Comparison of ENCODE assay signal across 10 cellular contexts in genomic region chr20:62360854-62361798, GRCh38. TPM values are rescaled to one million over a fixed set of nuclear protein-coding genes. Genes with fewer than 3 reads are reported as not detected.
DNase-seq lines count a peak whose midpoint lies in the region; ATAC-seq and TF ChIP-seq lines count a peak whose summit lies in the region.
"Had no signal": no experiment of that assay in that cellular context is flagged by ENCODE, and none has a peak within 500 bp of the region (broad histone marks: within the 10 kb centered on the region; RNA-seq: fewer than 3 reads in every experiment).

No MANE protein-coding gene starts in this region.

- intact Hi-C loops in uterus (cut with DNase I; ENCODE audit: low total_unique reads): no loop called here

- ATAC-seq in GM21423 (IDR thresholded peaks at IDR 0.05; ENCODE audit: unreplicated experiment): no peak
- ATAC-seq in effector memory CD8-positive, alpha-beta T cell (replicated peaks): no peak

- no peak overlapping the region for H3K27ac Mint-ChIP-seq in effector memory CD8-positive, alpha-beta T cell
- H3K27ac Mint-ChIP-seq: activated B cell treated with CpG ODN at 0.5 μM for 24 hours had no signal

- 31 to 53% methylated on average over 25 of the region's 25 CpGs for WGBS in esophagus, 2 donors

- H3K9me3 ChIP-seq in esophagus (ENCODE audit: control insufficient read depth in 2 of 2, insufficient read depth in 1 of 2, low read depth in 1 of 2, low read length in 1 of 2): no peaks in the 10 kb centered on the region
- no peaks in the 10 kb centered on the region for H3K9me3 ChIP-seq in mucosa of stomach (ENCODE audit: control insufficient read depth, low read length)
- H3K9me3 ChIP-seq in uterus: no peaks in the 10 kb centered on the region

- no peaks in the 10 kb centered on the region for H3K36me3 Mint-ChIP-seq in effector memory CD8-positive, alpha-beta T cell (ENCODE audit: insufficient read depth)

- DNase-seq in NCI-H345 (lab: John Stamatoyannopoulos, UW) (peak; percentile 28), NCI-H345 treated with DMSO at 0.1 percent for 48 hours (lab: John Stamatoyannopoulos, UW; ENCODE audit: unreplicated experiment) (no peak), uterus (peak in 1 of 2 donors; percentile 34), RKO (ENCODE audit: low spot score) (no peak)
- no peak for DNase-seq in effector memory CD8-positive, alpha-beta T cell
- DNase-seq: activated B cell treated with CpG ODN at 0.5 μM for 24 hours; stimulated activated CD4-positive, alpha-beta T cell treated with anti-CD3 and anti-CD28 coated beads, Interleukin-15, amount 100 ng/mL, for 24 hours had no signal

- peak overlapping the region; percentile 62 to 88 for H3K27ac ChIP-seq in esophagus (ENCODE audit: low read depth in 2 of 2, low read length in 1 of 2)
- H3K27ac ChIP-seq in uterus: peak overlapping the region; percentile 61 to 74

- H3K4me3 Mint-ChIP-seq in effector memory CD8-positive, alpha-beta T cell: no peak overlapping the region
- H3K4me3 Mint-ChIP-seq: activated B cell treated with CpG ODN at 0.5 μM for 24 hours had no signal

- H3K9ac ChIP-seq in mucosa of stomach (ENCODE audit: low read length): peak overlapping the region; percentile 22

- peaks cover 0 to 4% of the 10 kb centered on the region in 2 donors for H3K4me1 Mint-ChIP-seq in effector memory CD8-positive, alpha-beta T cell (ENCODE audit: low read depth in 2 of 2)

- H3K36me3 ChIP-seq in esophagus (ENCODE audit: control insufficient read depth in 2 of 2, insufficient read depth in 2 of 2, low read length in 1 of 2): peaks cover 0 to 10% of the 10 kb centered on the region in 2 donors
- no peaks in the 10 kb centered on the region for H3K36me3 ChIP-seq in mucosa of stomach (ENCODE audit: control insufficient read depth, insufficient read depth, low read length)
- no peaks in the 10 kb centered on the region for H3K36me3 ChIP-seq in uterus

- TF ChIP-seq CTCF in uterus (IDR thresholded peaks at IDR 0.05): no peak

- H3K9me3 Mint-ChIP-seq in effector memory CD8-positive, alpha-beta T cell: no peaks in the 10 kb centered on the region
- H3K9me3 Mint-ChIP-seq: activated B cell treated with CpG ODN at 0.5 μM for 24 hours had no signal

- H3K4me1 ChIP-seq in esophagus (ENCODE audit: control insufficient read depth in 2 of 2, insufficient read depth in 2 of 2, low read length in 1 of 2) (peaks cover 35 to 81% of the 10 kb centered on the region in 2 donors), mucosa of stomach (ENCODE audit: control insufficient read depth, insufficient read depth, low read length) (peaks cover 71% of the 10 kb centered on the region), uterus (peaks cover 0 to 32% of the 10 kb centered on the region in 2 donors)

- H3K27me3 Mint-ChIP-seq in effector memory CD8-positive, alpha-beta T cell: peaks cover 28 to 29% of the 10 kb centered on the region in 2 donors
- H3K27me3 Mint-ChIP-seq: activated B cell treated with CpG ODN at 0.5 μM for 24 hours had no signal

- H3K27me3 ChIP-seq in esophagus (ENCODE audit: control insufficient read depth in 1 of 2, insufficient read depth in 2 of 2, low read length in 2 of 2) (no peaks in the 10 kb centered on the region), mucosa of stomach (ENCODE audit: control insufficient read depth, insufficient read depth, low read length) (peaks cover 10% of the 10 kb centered on the region), uterus (no peaks in the 10 kb centered on the region)

- no peak for TF ChIP-seq POLR2A in uterus (IDR thresholded peaks at IDR 0.05)

- H3K4me3 ChIP-seq in esophagus (ENCODE audit: low read depth in 1 of 2, low read length in 2 of 2): no peak overlapping the region
- H3K4me3 ChIP-seq in mucosa of stomach (ENCODE audit: low read length): no peak overlapping the region
- H3K4me3 ChIP-seq in uterus: no peak overlapping the region

RNA-seq across cellular contexts. Expression of gene LAMA5, which starts 6.0 kb away (rescaled TPM):
- 100 to 1,000 TPM in 1 of 2 donors, 10 to 100 TPM in 1; 79.9 to 329 TPM for polyA plus RNA-seq in esophagus
- total RNA-seq in uterus: 100 to 1,000 TPM in 2 of 4 donors, 10 to 100 TPM in 2; 50.6 to 375 (median 90.8) TPM

RNA-seq across cellular contexts. Expression of gene RPS21, which starts 25.8 kb away (rescaled TPM):
- polyA plus RNA-seq in esophagus: 1,000 to 10,000 TPM; 4,370 to 5,155 TPM
- over 10,000 TPM in 1 of 4 donors, 1,000 to 10,000 TPM in 3; 1,151 to 14,756 (median 1,928) TPM for total RNA-seq in uterus

RNA-seq across cellular contexts. Expression of gene CABLES2, which starts 46.0 kb away (rescaled TPM):
- polyA plus RNA-seq in esophagus: 1 to 10 TPM; 1.6 to 2.4 TPM
- total RNA-seq in uterus: 10 to 100 TPM in 1 of 4 donors, 1 to 10 TPM in 2, under 1 TPM in 1; 0.29 to 10.6 (median 2.6) TPM

RNA-seq across cellular contexts. Expression of gene ADRM1, which starts 58.3 kb away (rescaled TPM):
- polyA plus RNA-seq in esophagus: 100 to 1,000 TPM in 1 of 2 donors, 10 to 100 TPM in 1; 84.9 to 117 TPM
- total RNA-seq in uterus: 10 to 100 TPM; 42.9 to 82.7 (median 60.9) TPM
